Comparison of ENCODE assay signal across 27 cellular contexts in the genomic region with DNA sequence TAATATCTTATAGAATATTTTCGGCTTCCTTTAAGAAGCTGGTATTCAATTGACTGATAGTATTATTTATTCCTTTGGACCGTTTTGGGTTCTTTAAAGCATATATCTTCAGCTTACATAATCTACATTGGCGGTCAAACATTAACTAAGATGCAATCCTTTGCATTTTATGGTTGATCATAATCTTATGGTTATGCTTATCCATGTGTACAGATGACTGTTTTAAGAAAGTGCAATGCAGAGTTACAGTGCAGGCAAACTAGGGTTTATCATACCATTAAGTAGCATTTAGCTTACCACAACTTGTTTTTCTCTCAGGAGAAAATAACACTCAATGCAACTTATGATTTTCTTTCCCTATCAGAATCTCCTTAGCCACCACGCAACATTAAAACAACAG. TPM values are rescaled to one million over a fixed set of nuclear protein-coding genes. Genes with fewer than 3 reads are reported as not detected.
"Had no signal": no experiment of that assay in that cellular context is flagged by ENCODE, and none has a peak within 500 bp of the region (broad histone marks: within the 10 kb centered on the region; RNA-seq: fewer than 3 reads in every experiment).

No MANE protein-coding gene starts in this region.

- H3K4me1 Mint-ChIP-seq: activated naive CD4-positive, alpha-beta T cell treated with anti-CD3 and anti-CD28 coated beads, Interleukin-2, amount 10 ng/mL, durations not matched to agents 7 days and 5 days had no signal

- H3K9me3 ChIP-seq: breast epithelium, esophagus muscularis mucosa, heart left ventricle, left lung, lower lobe of right lung, spleen, tibial nerve had no signal

- H3K27me3 Mint-ChIP-seq: activated naive CD4-positive, alpha-beta T cell treated with anti-CD3 and anti-CD28 coated beads, Interleukin-2, amount 10 ng/mL, durations not matched to agents 7 days and 5 days had no signal

- H3K27ac ChIP-seq: breast epithelium, esophagus muscularis mucosa, foreskin keratinocyte, heart left ventricle, left lung, lower lobe of right lung, spleen, tibial nerve had no signal

- DNase-seq: activated CD4-positive, alpha-beta T cell treated with anti-CD3 and anti-CD28 coated beads for 4 hours; activated CD4-positive, alpha-beta T cell treated with anti-CD3 and anti-CD28 coated beads, Interleukin-2, amount 50 U/mL, for 48 hours; activated CD8-positive, alpha-beta memory T cell treated with anti-CD3 and anti-CD28 coated beads for 24 hours; activated effector memory CD4-positive, alpha-beta T cell treated with anti-CD3 and anti-CD28 coated beads, Interleukin-2, amount 50 U/mL, for 16 hours; activated naive CD4-positive, alpha-beta T cell treated with anti-CD3 and anti-CD28 coated beads, Interleukin-2, amount 10 ng/mL, durations not matched to agents 7 days and 5 days; amygdala; central memory CD4-positive, alpha-beta T cell; effector CD4-positive, alpha-beta T cell; foreskin keratinocyte; heart left ventricle; left lung; lower lobe of right lung; mesenchymal stem cell; posterior cingulate gyrus; spleen; stimulated activated naive CD4-positive, alpha-beta T cell treated with Interleukin-2 at 50 U/mL for 16 hours had no signal

- H3K27ac Mint-ChIP-seq: activated naive CD4-positive, alpha-beta T cell treated with anti-CD3 and anti-CD28 coated beads, Interleukin-2, amount 10 ng/mL, durations not matched to agents 7 days and 5 days; activated T-helper 1 cell treated with anti-CD3 and anti-CD28 coated beads, Interleukin-12 subunit alpha, Interleukin-12 subunit beta, Interleukin-2, Interleukin-4 antibody, amounts not matched to agents 30 ng/mL and 10 ng/mL and 1 ng/mL, durations not matched to agents 14 hours and 24 hours and 36 hours; natural killer cell treated with Interleukin-12 subunit alpha and Interleukin-12 subunit beta and Interleukin-15 and Interleukin-18, amount 100 ng/mL, for 72 hours; T-helper 2 cell treated with Interferon-gamma antibody and Interleukin-4, amounts not matched to agents 5 μg/mL and 100 μg/mL, for 36 hours had no signal

- H3K36me3 ChIP-seq: breast epithelium, esophagus muscularis mucosa, heart left ventricle, left lung, lower lobe of right lung, spleen, tibial nerve had no signal

- ATAC-seq: foreskin keratinocyte; heart left ventricle; left lung; lower lobe of right lung; natural killer cell treated with Interleukin-12 subunit alpha and Interleukin-12 subunit beta and Interleukin-15 and Interleukin-18, amount 100 ng/mL, for 72 hours had no signal

- H3K9me3 Mint-ChIP-seq: activated naive CD4-positive, alpha-beta T cell treated with anti-CD3 and anti-CD28 coated beads, Interleukin-2, amount 10 ng/mL, durations not matched to agents 7 days and 5 days; activated T-helper 1 cell treated with anti-CD3 and anti-CD28 coated beads, Interleukin-12 subunit alpha, Interleukin-12 subunit beta, Interleukin-2, Interleukin-4 antibody, amounts not matched to agents 30 ng/mL and 10 ng/mL and 1 ng/mL, durations not matched to agents 14 hours and 24 hours and 36 hours; T-helper 2 cell treated with Interferon-gamma antibody and Interleukin-4, amounts not matched to agents 5 μg/mL and 100 μg/mL, for 36 hours had no signal

- H3K4me1 ChIP-seq: breast epithelium, esophagus muscularis mucosa, heart left ventricle, left lung, lower lobe of right lung, spleen, tibial nerve had no signal

- H3K36me3 Mint-ChIP-seq: activated naive CD4-positive, alpha-beta T cell treated with anti-CD3 and anti-CD28 coated beads, Interleukin-2, amount 10 ng/mL, durations not matched to agents 7 days and 5 days; natural killer cell treated with Interleukin-12 subunit alpha and Interleukin-12 subunit beta and Interleukin-15 and Interleukin-18, amount 100 ng/mL, for 72 hours had no signal

- H3K27me3 ChIP-seq: breast epithelium, foreskin keratinocyte, heart left ventricle, left lung, tibial nerve had no signal

- H3K4me3 ChIP-seq: breast epithelium, esophagus muscularis mucosa, heart left ventricle, left lung, lower lobe of right lung, spleen, tibial nerve had no signal

- H3K4me3 Mint-ChIP-seq: activated naive CD4-positive, alpha-beta T cell treated with anti-CD3 and anti-CD28 coated beads, Interleukin-2, amount 10 ng/mL, durations not matched to agents 7 days and 5 days; activated T-helper 1 cell treated with anti-CD3 and anti-CD28 coated beads, Interleukin-12 subunit alpha, Interleukin-12 subunit beta, Interleukin-2, Interleukin-4 antibody, amounts not matched to agents 30 ng/mL and 10 ng/mL and 1 ng/mL, durations not matched to agents 14 hours and 24 hours and 36 hours; natural killer cell treated with Interleukin-12 subunit alpha and Interleukin-12 subunit beta and Interleukin-15 and Interleukin-18, amount 100 ng/mL, for 72 hours; T-helper 2 cell treated with Interferon-gamma antibody and Interleukin-4, amounts not matched to agents 5 μg/mL and 100 μg/mL, for 36 hours had no signal

RNA-seq across cellular contexts. Expression of gene POU1F1, which starts 41.4 kb away (rescaled TPM):
- total RNA-seq: activated T-helper 1 cell treated with anti-CD3 and anti-CD28 coated beads, Interleukin-12 subunit alpha, Interleukin-12 subunit beta, Interleukin-2, Interleukin-4 antibody, amounts not matched to agents 30 ng/mL and 10 ng/mL and 1 ng/mL, durations not matched to agents 14 hours and 24 hours and 36 hours; breast epithelium; dermis blood vessel endothelial cell; esophagus muscularis mucosa; foreskin keratinocyte; heart left ventricle; kidney epithelial cell; left lung; lower lobe of right lung; natural killer cell treated with Interleukin-12 subunit alpha and Interleukin-12 subunit beta and Interleukin-15 and Interleukin-18, amount 100 ng/mL, for 72 hours; osteoblast; spleen; temporal lobe; tibial nerve; urinary bladder had no signal
